ENCODE assay signal across 18 cellular contexts in genomic region chr14:50213795-50214194, GRCh38. TPM values are rescaled to one million over a fixed set of nuclear protein-coding genes. Genes with fewer than 3 reads are reported as not detected.
DNase-seq lines count a peak whose midpoint lies in the region; ATAC-seq, FAIRE-seq and TF ChIP-seq lines count a peak whose summit lies in the region.
"Had no signal": no experiment of that assay in that cellular context is flagged by ENCODE, and none has a peak within 500 bp of the region (broad histone marks: within the 10 kb centered on the region; RNA-seq: fewer than 3 reads in every experiment).

No MANE protein-coding gene starts in this region.

- H3K27me3 ChIP-seq in IMR-90 (ENCODE audit: control insufficient read depth, insufficient read depth, low read length), result no peaks in the 10 kb centered on the region
- no peaks in the 10 kb centered on the region for H3K27me3 ChIP-seq in K562 (ENCODE audit: control insufficient read depth in 2 of 2, insufficient read depth in 2 of 2, low read length in 2 of 2)
- H3K27me3 ChIP-seq: BLaER1 treated with 17β-estradiol and CSF1 and Interleukin-3, amounts not matched to agents 10 nM and 100 nM had no signal

- H3K9me3 ChIP-seq in A549 (0 out of 3 replicates have a peak, but pooled peaks cover 2% of the 10 kb centered on the region), IMR-90 (ENCODE audit: control insufficient read depth, insufficient read depth, low read length) (no peaks in the 10 kb centered on the region), K562 (replicated peaks; ENCODE audit: control insufficient read depth, insufficient read depth, low read depth, low read length) (no peaks in the 10 kb centered on the region)
- H3K9me3 ChIP-seq: Caco-2 had no signal

- H2AFZ ChIP-seq in IMR-90 (replicated peaks; ENCODE audit: low read length, poor library complexity) (no peak overlapping the region), K562 (ENCODE audit: low read depth, low read length) (no peak overlapping the region)

- dilution Hi-C loops in IMR-90 (cut with HindIII; ENCODE audit: low sequenced_read_pairs, unreplicated experiment), result no loop called here

- in situ Hi-C loops in IMR-90 (cut with MboI; ENCODE audit: low sequenced_read_pairs) (no loop called here), K562 (cut with MboI) (no loop called here)

- no peak overlapping the region for H2BK120ac ChIP-seq in IMR-90 (ENCODE audit: low read depth, low read length)

- POLR2A ChIA-PET in A549 (lab: Yijun Ruan, JAX), result no interaction called here
- POLR2A ChIA-PET in IMR-90 (lab: Charles Lee; ENCODE audit: unreplicated experiment), result no interaction called here
- POLR2A ChIA-PET in K562 (lab: Yijun Ruan, JAX), result interaction anchor here (1.5 kb wide), 1 partner anchor 12 kb away, joined by 3 read pairs; no protein-coding TSS in a partner anchor

- TF ChIP-seq EP300 in A549 (IDR thresholded peaks at IDR 0.05) (no peak), K562 (IDR thresholded peaks at IDR 0.05; ENCODE audit: low read length) (no peak)

- H3K4me1 ChIP-seq in A549, result peaks cover 3% of the 10 kb centered on the region
- no peaks in the 10 kb centered on the region for H3K4me1 ChIP-seq in IMR-90 (ENCODE audit: control insufficient read depth, insufficient read depth, low read length)
- H3K4me1 ChIP-seq in K562 (replicated peaks in 1 of 2; ENCODE audit: control insufficient read depth in 2 of 2, insufficient read depth in 2 of 2, low read length in 2 of 2), result no peaks in the 10 kb centered on the region; a peak in 2 of 5 replicates
- H3K4me1 ChIP-seq: Caco-2 had no signal

- H3K9me1 ChIP-seq in IMR-90 (ENCODE audit: insufficient read depth, low read length), result peaks cover 4% of the 10 kb centered on the region; the same call in 1 of the 2 replicates
- H3K9me1 ChIP-seq in K562 (ENCODE audit: control insufficient read depth, insufficient read depth, low read length), result no peaks in the 10 kb centered on the region

- H2AK9ac ChIP-seq in IMR-90 (replicated peaks; ENCODE audit: low read depth, low read length, poor library complexity), result no peak overlapping the region

- H3K27ac ChIP-seq in A549 (no peak overlapping the region), IMR-90 (ENCODE audit: insufficient read depth, low read length) (no peak overlapping the region), K562 (ENCODE audit: extremely low read depth, low read depth, low read length) (no peak overlapping the region)
- H3K27ac ChIP-seq: BLaER1 treated with 17β-estradiol and CSF1 and Interleukin-3, amounts not matched to agents 10 nM and 100 nM; C4-2B had no signal

- no peak overlapping the region for H3K23ac ChIP-seq in IMR-90 (ENCODE audit: low read depth, low read length)

- TF ChIP-seq RAD21 in A549 (conservative IDR thresholded peaks at IDR 0.05 in 1 of 2, IDR thresholded peaks at IDR 0.05 in 1 of 2) (no peak), IMR-90 (IDR thresholded peaks at IDR 0.05; ENCODE audit: low read length) (no peak), K562 (CRISPR knock-in tag; conservative IDR thresholded peaks at IDR 0.05 in 1 of 2, IDR thresholded peaks at IDR 0.05 in 1 of 2) (no peak)

- H3K9ac ChIP-seq in IMR-90 (ENCODE audit: low read depth, low read length) (no peak overlapping the region), K562 (ENCODE audit: insufficient read depth in 1 of 2, low read depth in 2 of 2, low read length in 2 of 2) (no peak overlapping the region)

- no peak overlapping the region for H4K91ac ChIP-seq in IMR-90 (ENCODE audit: insufficient read depth, low read depth, low read length)

- peaks cover 20 to 59% of the 10 kb centered on the region in 2 experiments for H3K79me1 ChIP-seq in IMR-90 (ENCODE audit: low read depth in 1 of 2, low read length in 2 of 2)

- CTCF ChIA-PET in A549 (lab: Yijun Ruan, JAX) (interaction anchor here (0.6 kb wide), 1 partner anchor 204 kb away, joined by 3 read pairs; no protein-coding TSS in a partner anchor), IMR-90 (lab: Yijun Ruan, JAX) (no interaction called here), K562 (lab: Yijun Ruan, JAX; ENCODE audit: low intra/inter-chr PET ratio) (no interaction called here)

- H2BK20ac ChIP-seq in IMR-90 (ENCODE audit: low read depth, low read length), result no peak overlapping the region

- TF ChIP-seq POLR2A in A549 (IDR thresholded peaks at IDR 0.05; ENCODE audit: low read length) (no peak), IMR-90 (IDR thresholded peaks at IDR 0.05; ENCODE audit: low read depth, low read length) (no peak), K562 (conservative IDR thresholded peaks at IDR 0.05) (no peak)

- TF ChIP-seq CTCF in A549 (IDR thresholded peaks at IDR 0.05) (no peak), IMR-90 (conservative IDR thresholded peaks at IDR 0.05; ENCODE audit: low read depth, low read length) (no peak), K562 (IDR thresholded peaks at IDR 0.05 in 2 of 3, conservative IDR thresholded peaks at IDR 0.05 in 1 of 3; ENCODE audit: insufficient read depth in 2 of 3, low read depth in 1 of 3, low read length in 3 of 3) (no peak)

- WGBS in A549 (ENCODE audit: missing lambda C conversion rate), result 82% methylated on average over 2 of the region's 2 CpGs
- WGBS in IMR-90 (ENCODE audit: extremely low coverage in 2 of 2, insufficient read length in 1 of 2), 2 experiments, result no CpG with 5 or more reads among the region's 2 CpGs
- WGBS in K562 (ENCODE audit: insufficient coverage, low coverage, missing lambda C conversion rate), result 5% methylated on average over 2 of the region's 2 CpGs

- peaks cover 14% of the 10 kb centered on the region; the same call in 2 of the 3 replicates for H3K79me2 ChIP-seq in K562 (ENCODE audit: control insufficient read depth, insufficient read depth, low read length)

- H3K4me2 ChIP-seq in A549, result no peak overlapping the region
- no peak overlapping the region for H3K4me2 ChIP-seq in IMR-90 (ENCODE audit: low read depth, low read length)
- no peak overlapping the region for H3K4me2 ChIP-seq in K562 (ENCODE audit: insufficient read depth, low read length)

- BruUV-seq in IMR-90 (replicated peaks; lab: Mats Ljungman, UMichigan), result no TSS peak
- BruUV-seq in K562 (replicated peaks; lab: Mats Ljungman, UMichigan), result no TSS peak

- H3K14ac ChIP-seq in IMR-90 (replicated peaks; ENCODE audit: low read depth, low read length), result no peak overlapping the region

- H3K18ac ChIP-seq in IMR-90 (ENCODE audit: low read depth, low read length), result no peak overlapping the region

- ATAC-seq in A549 (no peak), IMR-90 (ENCODE audit: low read depth) (no peak), K562 (no peak)
- ATAC-seq: CD8-positive, alpha-beta T cell had no signal

- FAIRE-seq in A549 (lab: Jason Lieb, UNC), result no peak
- FAIRE-seq in K562 (lab: Jason Lieb, UNC), result no peak
- no peak for FAIRE-seq in GM19239 (lab: Jason Lieb, UNC)
- FAIRE-seq: D721Med, G401.6 had no signal

- H3K4ac ChIP-seq in IMR-90 (ENCODE audit: low read depth, low read length), result no peak overlapping the region

- no peak overlapping the region for H2BK5ac ChIP-seq in IMR-90 (ENCODE audit: low read depth, low read length, poor library complexity, severe bottlenecking)

- H4K8ac ChIP-seq in IMR-90 (ENCODE audit: low read depth in 2 of 2, low read length in 2 of 2), result no peak overlapping the region

- H4K5ac ChIP-seq in IMR-90 (ENCODE audit: low read depth, low read length), result no peak overlapping the region

- H4K20me1 ChIP-seq in IMR-90 (ENCODE audit: insufficient read depth, low read length), result peaks cover 32% of the 10 kb centered on the region
- H4K20me1 ChIP-seq in K562 (replicated peaks; ENCODE audit: control insufficient read depth, insufficient read depth, low read length), result no peaks in the 10 kb centered on the region

- no peak overlapping the region for H2BK15ac ChIP-seq in IMR-90 (ENCODE audit: low read depth, low read length)

- H3K36me3 ChIP-seq in IMR-90 (ENCODE audit: control insufficient read depth, insufficient read depth, low read length) (peaks cover 2% of the 10 kb centered on the region; the same call in 1 of the 2 replicates), K562 (ENCODE audit: control insufficient read depth, insufficient read depth, low read length) (no peaks in the 10 kb centered on the region)

- H2AK5ac ChIP-seq in IMR-90 (ENCODE audit: low read depth, low read length), result no peak overlapping the region

- intact Hi-C loops in IMR-90 (cut with micrococcal nuclease) (no loop called here), K562 (cut with micrococcal nuclease) (no loop called here)

- H3K4me3 ChIP-seq in A549 (no peak overlapping the region), IMR-90 (ENCODE audit: insufficient read depth, low read depth, low read length) (no peak overlapping the region), K562 (no peak overlapping the region)
- H3K4me3 ChIP-seq: BLaER1 treated with 17β-estradiol and CSF1 and Interleukin-3, amounts not matched to agents 10 nM and 100 nM had no signal

- DNase-seq in A549 (ENCODE audit: low read depth in 1 of 2, low spot score in 1 of 2) (no peak), IMR-90 (no peak), K562 (ENCODE audit: extremely low read depth in 1 of 4, low spot score in 3 of 4) (no peak), kidney tubule cell (ENCODE audit: low spot score) (no peak), GM19239 (ENCODE audit: insufficient read length, low spot score) (no peak)
- DNase-seq in stimulated activated naive CD4-positive, alpha-beta T cell treated with Interleukin-2 at 50 U/mL for 16 hours (lab: John Stamatoyannopoulos, UW), result no peak
- DNase-seq: 8988T; AML-193; Caco-2; Calu3; CD4-positive, alpha-beta T cell; CD8-positive, alpha-beta T cell; DMS79 treated with DMSO at 0.1 percent for 48 hours; GF-D8 had no signal

- H3K56ac ChIP-seq in IMR-90 (ENCODE audit: extremely low read depth, insufficient read depth, low read length), result no peak overlapping the region

RNA-seq across cellular contexts. Expression of gene SOS2, which starts 17.6 kb away (rescaled TPM):
- polyA plus RNA-seq in A549 (2011; rRNA removed) (21.4 and 23.0 TPM in 2 replicates), A549 (2017; fragmentation: RNase III; extraction: RNeasy Plus Mini Kit Qiagen cat#74134 plus additional on column Dnase treatment) (9.2 to 10.1 TPM (median 9.6 TPM) in 3 replicates), IMR-90 (2012; rRNA removed) (5.6 and 6.3 TPM in 2 replicates), K562 (2011; rRNA removed) (10.3 and 11.0 TPM in 2 replicates), K562 (2014; fragmentation: Illumina TruSeq; extraction: Trizol) (9.5 and 11.4 TPM in 2 replicates), K562 (2014; fragmentation: Nextera tagmentation; extraction: Ambion mirVana) (1 to 10 TPM; 2.2 to 3.0 TPM), K562 (2014; rRNA removed) (5.6 and 6.6 TPM in 2 replicates)
- polyA plus RNA-seq in A549 (2012; cell fraction: cytosol; rRNA removed), result 3.4 and 4.4 TPM in 2 replicates
- polyA plus RNA-seq in A549 (2012; cell fraction: nucleus; rRNA removed), result 2.2 and 3.4 TPM in 2 replicates
- polyA minus RNA-seq in A549 (2011; rRNA and poly(A)+ RNA removed), result 10.6 and 14.9 TPM in 2 replicates
- total RNA-seq in IMR-90 (2012; rRNA removed) (10.9 and 13.1 TPM in 2 replicates), K562 (2014; rRNA removed) (4.5 and 5.8 TPM in 2 replicates), K562 (2014; rRNA removed; fragmentation: Illumina TruSeq; extraction: Trizol) (13.1 and 14.4 TPM in 2 replicates), K562 (2015; rRNA removed; fragmentation: Illumina TruSeq; extraction: Trizol) (11.5 and 12.1 TPM in 2 replicates), K562 (2021) (9.6 and 10.5 TPM in 2 replicates)
- 0.69 and 1.1 TPM in 2 replicates for polyA plus RNA-seq in IMR-90 (2012; cell fraction: cytosol; rRNA removed)
- 2.1 and 8.6 TPM in 2 replicates for polyA plus RNA-seq in IMR-90 (2012; cell fraction: nucleus; rRNA removed; ENCODE audit: low replicate concordance)
- total RNA-seq in K562 (2011; cell fraction: chromatin; rRNA removed; ENCODE audit: low replicate concordance), result 19.6 and 36.2 TPM in 2 replicates
- total RNA-seq in K562 (2011; cell fraction: nucleolus; rRNA removed), result 7.0 and 7.6 TPM in 2 replicates
- 13.4 and 20.1 TPM in 2 replicates for total RNA-seq in K562 (2011; cell fraction: nucleoplasm; rRNA removed)
- 2.7 and 4.5 TPM in 2 replicates for polyA plus RNA-seq in K562 (2011; cell fraction: cytosol; rRNA removed)
- polyA plus RNA-seq in K562 (2011; cell fraction: nucleus; rRNA removed), result 7.8 and 9.7 TPM in 2 replicates
- 6.1 and 12.0 TPM in 2 replicates for polyA plus RNA-seq in K562 (2012)
- polyA minus RNA-seq in K562 (2011; rRNA and poly(A)+ RNA removed), result 18.9 and 25.4 TPM in 2 replicates
- 6.1 and 6.5 TPM in 2 replicates for polyA minus RNA-seq in K562 (2011; cell fraction: cytosol; rRNA and poly(A)+ RNA removed)
- polyA minus RNA-seq in K562 (2011; cell fraction: nucleus; rRNA and poly(A)+ RNA removed), result 8.8 and 23.4 TPM in 2 replicates

Comparison
In these comparisons a context has a peak if more than half of its experiments do, and no peak if none do; other contexts are left out.
1. Of the 35 proteins assayed by ChIP-seq in both K562 and A549: peak only in K562: none; only in A549: MAFK; in both: none; in neither: 34.